ENCODE assay signal across 8 cellular contexts in genomic region chr4:109588176-109588575, GRCh38. TPM values are rescaled to one million over a fixed set of nuclear protein-coding genes. Genes with fewer than 3 reads are reported as not detected.
DNase-seq lines count a peak whose midpoint lies in the region; ATAC-seq, FAIRE-seq and TF ChIP-seq lines count a peak whose summit lies in the region.

No MANE protein-coding gene starts in this region.

- no peaks in the 10 kb centered on the region for H3K4me1 ChIP-seq in HepG2 (ENCODE audit: insufficient read depth, low read length)

- no peaks in the 10 kb centered on the region for H3K36me3 ChIP-seq in HepG2 (replicated peaks in 1 of 2; ENCODE audit: control insufficient read depth in 1 of 2, insufficient read depth in 2 of 2, low read length in 2 of 2)

- intact Hi-C loops in HepG2 (cut with micrococcal nuclease; ENCODE audit: unreplicated experiment): no loop called here

- H4K20me1 ChIP-seq in HepG2 (ENCODE audit: insufficient read depth, low read length): no peaks in the 10 kb centered on the region

- in situ Hi-C loops in HepG2 (cut with HindIII; ENCODE audit: extremely low pct_ligation_motif_present, low pct_unique_long_range_greater_than_20kb): no loop called here

- no peaks in the 10 kb centered on the region for H3K9me3 ChIP-seq in HepG2 (ENCODE audit: low read length)

- peaks cover 7% of the 10 kb centered on the region for H3K36me3 Mint-ChIP-seq in endothelial cell (ENCODE audit: low read depth, unreplicated experiment)

- POLR2A ChIA-PET in HepG2 (lab: Yijun Ruan, JAX): no interaction called here

- H3K27me3 Mint-ChIP-seq in endothelial cell (ENCODE audit: unreplicated experiment): no peaks in the 10 kb centered on the region

- TF ChIP-seq RAD21 in HepG2 (CRISPR knock-in tag; IDR thresholded peaks at IDR 0.05): no peak

- no TSS peak for BruUV-seq in HepG2 (replicated peaks; lab: Mats Ljungman, UMichigan)

- TF ChIP-seq CTCF in HepG2 (CRISPR knock-in tag; IDR thresholded peaks at IDR 0.05) (no peak), endothelial cell (IDR thresholded peaks at IDR 0.05; ENCODE audit: unreplicated experiment) (no peak)

- ATAC-seq in GM19397 (IDR thresholded peaks at IDR 0.05; ENCODE audit: unreplicated experiment): peak; percentile 94
- ATAC-seq in HG03095 (IDR thresholded peaks at IDR 0.05; ENCODE audit: unreplicated experiment): peak; percentile 94
- ATAC-seq in HepG2: no peak

- no peak overlapping the region for H2AFZ ChIP-seq in HepG2 (ENCODE audit: low read length)

- H3K9ac ChIP-seq in HepG2 (ENCODE audit: insufficient read depth, low read depth, low read length): no peak overlapping the region

- no peak overlapping the region for H3K27ac Mint-ChIP-seq in endothelial cell (ENCODE audit: unreplicated experiment)

- no peak overlapping the region for H3K4me3 ChIP-seq in HepG2 (replicated peaks in 1 of 3; ENCODE audit: insufficient read depth in 1 of 3, low read depth in 2 of 3, low read length in 3 of 3)

- no peaks in the 10 kb centered on the region for H3K27me3 ChIP-seq in HepG2 (ENCODE audit: control insufficient read depth in 1 of 2, insufficient read depth in 2 of 2, low read length in 2 of 2)

- H3K4me3 Mint-ChIP-seq in endothelial cell (ENCODE audit: unreplicated experiment): no peak overlapping the region

- H3K4me1 Mint-ChIP-seq in endothelial cell (ENCODE audit: unreplicated experiment): peaks cover 2% of the 10 kb centered on the region

- no peaks in the 10 kb centered on the region for H3K79me2 ChIP-seq in HepG2 (ENCODE audit: insufficient read depth, low read length)

- H3K9me3 Mint-ChIP-seq in endothelial cell (ENCODE audit: unreplicated experiment): peaks cover under 1% of the 10 kb centered on the region

- TF ChIP-seq POLR2A in HepG2 (IDR thresholded peaks at IDR 0.05; ENCODE audit: insufficient read depth in 1 of 2, low read depth in 2 of 2, low read length in 2 of 2): no peak

- no peak overlapping the region for H3K4me2 ChIP-seq in HepG2 (ENCODE audit: low read depth, low read length)

- 63% methylated on average over 4 of the region's 4 CpGs for WGBS in HepG2 (ENCODE audit: low lambda C conversion rate)

- DNase-seq in activated T-cell treated with anti-CD3 and anti-CD28 coated beads for 48 hours (ENCODE audit: low read depth): peak; percentile 42
- peak; percentile 25 to 63 (median 53) for DNase-seq in stimulated activated CD4-positive, alpha-beta T cell treated with anti-CD3 and anti-CD28 coated beads, TNF-alpha, amount 100 ng/mL, for 48 hours (ENCODE audit: low read depth in 3 of 3)
- no peak for DNase-seq in HepG2 (ENCODE audit: low spot score)
- DNase-seq in endothelial cell (ENCODE audit: low spot score): no peak
- no peak for DNase-seq in NCI-H82 (lab: John Stamatoyannopoulos, UW)
- no peak for DNase-seq in NCI-H1092 treated with DMSO at 0.1 percent for 48 hours (lab: John Stamatoyannopoulos, UW)

- CTCF ChIA-PET in HepG2 (lab: Yijun Ruan, JAX; ENCODE audit: low intra/inter-chr PET ratio, low total read pairs): no interaction called here

- TF ChIP-seq EP300 in HepG2 (IDR thresholded peaks at IDR 0.05; ENCODE audit: low read depth in 2 of 2, low read length in 2 of 2) (no peak), HepG2 (CRISPR knock-in tag; IDR thresholded peaks at IDR 0.05; ENCODE audit: borderline replicate concordance) (no peak)

- H3K27ac ChIP-seq in HepG2 (ENCODE audit: extremely low read length, insufficient read depth, low read length): no peak overlapping the region

- no peak for FAIRE-seq in HepG2 (lab: Jason Lieb, UNC)

TF ChIP-seq in HepG2, 621 proteins besides CTCF, POLR2A, EP300 and RAD21:
- no peak for TF ChIP-seq E2F1 (CRISPR knock-in tag; IDR thresholded peaks at IDR 0.05)
- no peak for TF ChIP-seq MBD4 (IDR thresholded peaks at IDR 0.05; ENCODE audit: borderline replicate concordance, low read length)
- no peak for TF ChIP-seq ZNF562 (CRISPR knock-in tag; IDR thresholded peaks at IDR 0.05; ENCODE audit: borderline replicate concordance)
- no peak for TF ChIP-seq ATF4 (CRISPR knock-in tag; IDR thresholded peaks at IDR 0.05)
- TF ChIP-seq ZNF768 (CRISPR knock-in tag; IDR thresholded peaks at IDR 0.05): no peak
- TF ChIP-seq GFI1 (CRISPR knock-in tag; IDR thresholded peaks at IDR 0.05; ENCODE audit: borderline replicate concordance): no peak
- TF ChIP-seq MAX (IDR thresholded peaks at IDR 0.05): no peak
- no peak for TF ChIP-seq MYC (CRISPR knock-in tag; IDR thresholded peaks at IDR 0.05; ENCODE audit: borderline replicate concordance)
- TF ChIP-seq ZNF496 (CRISPR knock-in tag; IDR thresholded peaks at IDR 0.05; ENCODE audit: insufficient replicate concordance): no peak
- TF ChIP-seq TFE3 (CRISPR knock-in tag; IDR thresholded peaks at IDR 0.05): no peak
- no peak for TF ChIP-seq ZNF230 (CRISPR knock-in tag; IDR thresholded peaks at IDR 0.05)
- TF ChIP-seq ZNF589 (CRISPR knock-in tag; conservative IDR thresholded peaks at IDR 0.05): no peak
- TF ChIP-seq SSRP1 (CRISPR knock-in tag; IDR thresholded peaks at IDR 0.05): no peak

RNA-seq across cellular contexts. Expression of gene MCUB, which starts 28.1 kb away (rescaled TPM):
- total RNA-seq in HepG2 (2016; rRNA removed; fragmentation: Illumina TruSeq; extraction: Trizol): 0.95 and 1.4 TPM in 2 replicates
- total RNA-seq in HepG2 (2016; cell fraction: cytosol; rRNA removed; fragmentation: Illumina TruSeq; extraction: Trizol; ENCODE audit: low read depth): 0.91 and 1.7 TPM in 2 replicates
- 0.58 and 0.73 TPM in 2 replicates for total RNA-seq in HepG2 (2016; cell fraction: insoluble cytoplasmic fraction; rRNA removed; fragmentation: Illumina TruSeq; extraction: Trizol)
- 1.9 and 2.2 TPM in 2 replicates for total RNA-seq in HepG2 (2016; cell fraction: membrane; rRNA removed; fragmentation: Illumina TruSeq; extraction: Trizol)
- 1.3 and 2.3 TPM in 2 replicates for total RNA-seq in HepG2 (2016; cell fraction: nucleus; rRNA removed; fragmentation: Illumina TruSeq; extraction: Trizol)
- 1.7 and 2.2 TPM in 2 replicates for polyA plus RNA-seq in HepG2 (2011; rRNA removed)
- polyA plus RNA-seq in HepG2 (2011; cell fraction: cytosol; rRNA removed): 1.6 and 2.5 TPM in 2 replicates
- polyA plus RNA-seq in HepG2 (2011; cell fraction: nucleus; rRNA removed): 2.4 and 2.7 TPM in 2 replicates
- 0.73 and 0.87 TPM in 2 replicates for polyA plus RNA-seq in HepG2 (2012)
- polyA plus RNA-seq in HepG2 (2016; cell fraction: cytosol; fragmentation: Illumina TruSeq; extraction: Trizol; ENCODE audit: low read depth): 2.0 and 2.2 TPM in 2 replicates
- 0.76 and 1.8 TPM in 2 replicates for polyA plus RNA-seq in HepG2 (2016; cell fraction: insoluble cytoplasmic fraction; fragmentation: Illumina TruSeq; extraction: Trizol; ENCODE audit: low read depth)
- 1.1 and 1.5 TPM in 2 replicates for polyA plus RNA-seq in HepG2 (2016; cell fraction: membrane; fragmentation: Illumina TruSeq; extraction: Trizol; ENCODE audit: low read depth)
- polyA plus RNA-seq in HepG2 (2016; cell fraction: nucleus; fragmentation: Illumina TruSeq; extraction: Trizol; ENCODE audit: insufficient read depth, low read depth): 1.5 and 1.9 TPM in 2 replicates
- 2.3 and 5.6 TPM in 2 replicates for polyA minus RNA-seq in HepG2 (2011; rRNA and poly(A)+ RNA removed; ENCODE audit: low replicate concordance)
- 1.2 and 2.8 TPM in 2 replicates for polyA minus RNA-seq in HepG2 (2011; cell fraction: cytosol; rRNA and poly(A)+ RNA removed)
- 1.5 and 2.4 TPM in 2 replicates for polyA minus RNA-seq in HepG2 (2011; cell fraction: nucleus; rRNA and poly(A)+ RNA removed)
- total RNA-seq in endothelial cell (ENCODE audit: unreplicated experiment): 44.9 TPM

Comparison
In these comparisons a context has a peak if more than half of its experiments do, and no peak if none do; other contexts are left out.
1. DNase-seq: peak in activated T-cell treated with anti-CD3 and anti-CD28 coated beads for 48 hours (single experiment) and stimulated activated CD4-positive, alpha-beta T cell treated with anti-CD3 and anti-CD28 coated beads, TNF-alpha, amount 100 ng/mL, for 48 hours (3 of 3); none in HepG2 (single experiment), endothelial cell (single experiment), NCI-H82 (single experiment) and NCI-H1092 treated with DMSO at 0.1 percent for 48 hours (single experiment).
2. RNA of gene MCUB, which starts 28.1 kb away (total RNA-seq): 44.9 TPM in endothelial cell (single experiment); 0.58 to 2.3 TPM in HepG2; every median in the first group is over 10 times any median in the second.